In genomic region chr22:25447689-25448434, GRCh38 we compare ENCODE assay signal across 2 cellular contexts.
TF ChIP-seq lines count a peak whose summit lies in the region.

No MANE protein-coding gene starts in this region.

TF ChIP-seq in A549, 52 proteins besides CTCF, POLR2A, EP300 and RAD21 (continued from another document):
- TF ChIP-seq, protein P1, sequence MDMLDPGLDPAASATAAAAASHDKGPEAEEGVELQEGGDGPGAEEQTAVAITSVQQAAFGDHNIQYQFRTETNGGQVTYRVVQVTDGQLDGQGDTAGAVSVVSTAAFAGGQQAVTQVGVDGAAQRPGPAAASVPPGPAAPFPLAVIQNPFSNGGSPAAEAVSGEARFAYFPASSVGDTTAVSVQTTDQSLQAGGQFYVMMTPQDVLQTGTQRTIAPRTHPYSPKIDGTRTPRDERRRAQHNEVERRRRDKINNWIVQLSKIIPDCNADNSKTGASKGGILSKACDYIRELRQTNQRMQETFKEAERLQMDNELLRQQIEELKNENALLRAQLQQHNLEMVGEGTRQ (IDR thresholded peaks at IDR 0.05), result no peak
- TF ChIP-seq HOXB13 (CRISPR knock-in tag; IDR thresholded peaks at IDR 0.05; ENCODE audit: low read depth) (no peak), ZFP36 (IDR thresholded peaks at IDR 0.05; ENCODE audit: borderline replicate concordance, partially characterized antibody) (no peak), MYC (IDR thresholded peaks at IDR 0.05; ENCODE audit: borderline replicate concordance, low read length) (0 out of 2 replicates have a peak, but pooled peaks have one; percentile 32), PHF8 (IDR thresholded peaks at IDR 0.05; ENCODE audit: borderline replicate concordance, low read depth) (0 out of 2 replicates have a peak, but pooled peaks have one; percentile 18), CEBPB (IDR thresholded peaks at IDR 0.05) (no peak)

TF ChIP-seq in WTC11, 78 proteins besides CTCF, POLR2A, EP300 and RAD21 (continued from another document):
- no peak for TF ChIP-seq JAZF1 (CRISPR knock-in tag; IDR thresholded peaks at IDR 0.05)
- TF ChIP-seq ERG (CRISPR knock-in tag; IDR thresholded peaks at IDR 0.05), result no peak
- TF ChIP-seq AR (CRISPR knock-in tag; IDR thresholded peaks at IDR 0.05), result no peak
- no peak for TF ChIP-seq TEAD4 (CRISPR knock-in tag; IDR thresholded peaks at IDR 0.05)
- no peak for TF ChIP-seq E2F5 (CRISPR knock-in tag; IDR thresholded peaks at IDR 0.05)
- no peak for TF ChIP-seq CREB1 (CRISPR knock-in tag; IDR thresholded peaks at IDR 0.05)
- TF ChIP-seq FOXJ3 (CRISPR knock-in tag; IDR thresholded peaks at IDR 0.05; ENCODE audit: borderline replicate concordance), result no peak
- no peak for TF ChIP-seq ZNF121 (CRISPR knock-in tag; IDR thresholded peaks at IDR 0.05)
- TF ChIP-seq, protein P2, sequence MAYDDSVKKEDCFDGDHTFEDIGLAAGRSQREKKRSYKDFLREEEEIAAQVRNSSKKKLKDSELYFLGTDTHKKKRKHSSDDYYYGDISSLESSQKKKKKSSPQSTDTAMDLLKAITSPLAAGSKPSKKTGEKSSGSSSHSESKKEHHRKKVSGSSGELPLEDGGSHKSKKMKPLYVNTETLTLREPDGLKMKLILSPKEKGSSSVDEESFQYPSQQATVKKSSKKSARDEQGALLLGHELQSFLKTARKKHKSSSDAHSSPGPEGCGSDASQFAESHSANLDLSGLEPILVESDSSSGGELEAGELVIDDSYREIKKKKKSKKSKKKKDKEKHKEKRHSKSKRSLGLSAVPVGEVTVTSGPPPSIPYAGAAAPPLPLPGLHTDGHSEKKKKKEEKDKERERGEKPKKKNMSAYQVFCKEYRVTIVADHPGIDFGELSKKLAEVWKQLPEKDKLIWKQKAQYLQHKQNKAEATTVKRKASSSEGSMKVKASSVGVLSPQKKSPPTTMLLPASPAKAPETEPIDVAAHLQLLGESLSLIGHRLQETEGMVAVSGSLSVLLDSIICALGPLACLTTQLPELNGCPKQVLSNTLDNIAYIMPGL (CRISPR knock-in tag; IDR thresholded peaks at IDR 0.05), result peak; percentile 40; the same call in 1 of the 2 replicates
- 0 out of 2 replicates have a peak, but pooled peaks have one; percentile 27 for TF ChIP-seq ZNF423 (CRISPR knock-in tag; IDR thresholded peaks at IDR 0.05)
- TF ChIP-seq ZMAT4 (CRISPR knock-in tag; IDR thresholded peaks at IDR 0.05), result no peak
- 0 out of 2 replicates have a peak, but pooled peaks have one; percentile 15 for TF ChIP-seq ETV6 (CRISPR knock-in tag; IDR thresholded peaks at IDR 0.05)
- no peak for TF ChIP-seq GRHL2 (CRISPR knock-in tag; IDR thresholded peaks at IDR 0.05; ENCODE audit: insufficient replicate concordance, severe bottlenecking)
- no peak for TF ChIP-seq ZNF671 (CRISPR knock-in tag; IDR thresholded peaks at IDR 0.05)
